Comparison of ENCODE assay signal across 25 cellular contexts in genomic region chr4:38576767-38577166, GRCh38.
"Had no signal": no experiment of that assay in that cellular context is flagged by ENCODE, and none has a peak within 500 bp of the region (broad histone marks: within the 10 kb centered on the region; RNA-seq: fewer than 3 reads in every experiment).

No MANE protein-coding gene starts in this region.

- H3K27ac ChIP-seq: colonic mucosa, esophagus muscularis mucosa, foreskin keratinocyte, gastroesophageal sphincter, lower lobe of right lung, pancreas, right lobe of liver, suprapubic skin, transverse colon, upper lobe of right lung, uterus had no signal

- H3K9me3 ChIP-seq: colonic mucosa, esophagus muscularis mucosa, gastroesophageal sphincter, heart right ventricle, lower lobe of right lung, pancreas, right lobe of liver, suprapubic skin, transverse colon, upper lobe of right lung, uterus had no signal

- H3K36me3 ChIP-seq: colonic mucosa, esophagus muscularis mucosa, gastroesophageal sphincter, heart right ventricle, lower lobe of right lung, pancreas, right lobe of liver, suprapubic skin, transverse colon, upper lobe of right lung, uterus had no signal

- H3K4me1 ChIP-seq: foreskin keratinocyte, pancreas, upper lobe of right lung, uterus had no signal

- H3K27me3 ChIP-seq: colonic mucosa, esophagus muscularis mucosa, foreskin keratinocyte, gastroesophageal sphincter, heart right ventricle, pancreas, right lobe of liver, suprapubic skin, transverse colon, upper lobe of right lung, uterus had no signal

- DNase-seq: colonic mucosa; effector memory CD4-positive, alpha-beta T cell; foreskin keratinocyte; heart right ventricle; hypothalamus; immature natural killer cell; islet precursor cell; kidney glomerular epithelial cell; left colon; left ventricle myocardium superior; lower lobe of right lung; natural killer cell; occipital lobe; pancreas; right lobe of liver; small intestine; stimulated activated CD4-positive, alpha-beta T cell treated with anti-CD3 and anti-CD28 coated beads, Interleukin-15, amount 100 ng/mL, for 24 hours; stimulated activated CD4-positive, alpha-beta T cell treated with anti-CD3 and anti-CD28 coated beads, Interleukin-2, amount 100 ng/mL, for 48 hours; stimulated activated naive CD8-positive, alpha-beta T cell treated with anti-CD3 and anti-CD28 coated beads, Interleukin-15, amount 100 ng/mL, for 72 hours; transverse colon; upper lobe of right lung; uterus had no signal

- H3K4me3 ChIP-seq: colonic mucosa, esophagus muscularis mucosa, gastroesophageal sphincter, heart right ventricle, lower lobe of right lung, pancreas, right lobe of liver, suprapubic skin, transverse colon, upper lobe of right lung, uterus had no signal
